Comparison of ENCODE assay signal across 25 cellular contexts in genomic region chr1:107365874-107366273, GRCh38.
DNase-seq lines count a peak whose midpoint lies in the region; TF ChIP-seq lines count a peak whose summit lies in the region.
"Had no signal": no experiment of that assay in that cellular context is flagged by ENCODE, and none has a peak within 500 bp of the region (broad histone marks: within the 10 kb centered on the region; RNA-seq: fewer than 3 reads in every experiment).

No MANE protein-coding gene starts in this region.

- peaks cover 22% of the 10 kb centered on the region for H3K4me1 ChIP-seq in BE2C
- H3K4me1 ChIP-seq in ovary (ENCODE audit: insufficient read depth): no peaks in the 10 kb centered on the region
- H3K4me1 ChIP-seq: ascending aorta, BLaER1, tibial nerve had no signal

- no peak for TF ChIP-seq POLR2A in ovary (IDR thresholded peaks at IDR 0.05)

- intact Hi-C loops in ovary (cut with DNase I): no loop called here

- H3K4me3 ChIP-seq in BE2C (ENCODE audit: low read depth, low read length) (no peak overlapping the region; the same call in 1 of the 2 replicates), ovary (no peak overlapping the region)
- H3K4me3 ChIP-seq: ascending aorta, BLaER1, coronary artery, GM23338, tibial nerve had no signal

- WGBS in ovary, 3 donors: 74 to 76% (median 76%) methylated on average over 2 of the region's 2 CpGs

- no peaks in the 10 kb centered on the region for H3K9me3 ChIP-seq in BE2C
- H3K9me3 ChIP-seq in ovary: no peaks in the 10 kb centered on the region
- H3K9me3 ChIP-seq: ascending aorta, BLaER1, tibial nerve had no signal

- H3K36me3 ChIP-seq in BE2C (no peaks in the 10 kb centered on the region), ovary (no peaks in the 10 kb centered on the region)
- H3K36me3 ChIP-seq: ascending aorta, BLaER1, tibial nerve had no signal

- H3K27me3 ChIP-seq in BE2C: no peaks in the 10 kb centered on the region
- no peaks in the 10 kb centered on the region for H3K27me3 ChIP-seq in ovary
- H3K27me3 ChIP-seq: ascending aorta, BLaER1, tibial nerve had no signal

- DNase-seq in BE2C (peak; percentile 31), COR-L47 (lab: John Stamatoyannopoulos, UW) (peak; percentile 76), NCI-H2081 treated with DMSO at 0.1 percent for 48 hours (lab: John Stamatoyannopoulos, UW) (peak; percentile 39), SHP77 treated with DMSO at 0.1 percent for 48 hours (lab: John Stamatoyannopoulos, UW) (peak; percentile 67), OCI-M1 (lab: John Stamatoyannopoulos, UW) (no peak), foreskin melanocyte (no peak), ovary (no peak)
- DNase-seq: activated CD4-positive, alpha-beta T cell treated with anti-CD3 and anti-CD28 coated beads, Interleukin-2, amount 50 U/mL, for 48 hours; activated CD4-positive, CD25-positive, alpha-beta regulatory T cell; activated T-cell treated with anti-CD3 and anti-CD28 coated beads, Interleukin-2, amount 50 U/mL, for 72 hours; DMS79 treated with DMSO at 0.1 percent for 48 hours; effector CD8-positive, alpha-beta T cell; hypothalamus; immature natural killer cell; left colon; NCI-H1048; NCI-H774; nephron progenitor cell; RPMI8226 had no signal

- no peak overlapping the region for H3K27ac ChIP-seq in ovary
- H3K27ac ChIP-seq: ascending aorta, BLaER1, coronary artery, epithelial cell of prostate, tibial nerve had no signal

- TF ChIP-seq CTCF in BE2C (IDR thresholded peaks at IDR 0.05; ENCODE audit: low read depth, low read length) (no peak), ovary (IDR thresholded peaks at IDR 0.05) (no peak)

- no peak for TF ChIP-seq EP300 in ovary (IDR thresholded peaks at IDR 0.05)

Comparison
In these comparisons a context has a peak if more than half of its experiments do, and no peak if none do; other contexts are left out.
1. DNase-seq: peak in BE2C (single experiment), COR-L47 (single experiment), NCI-H2081 treated with DMSO at 0.1 percent for 48 hours (single experiment) and SHP77 treated with DMSO at 0.1 percent for 48 hours (single experiment); none in OCI-M1 (single experiment), foreskin melanocyte (single experiment) and ovary (0 of 5).